In genomic region chr5:70415117-70415516, GRCh38 we compare ENCODE assay signal across 8 cellular contexts.
DNase-seq lines count a peak whose midpoint lies in the region; ATAC-seq and TF ChIP-seq lines count a peak whose summit lies in the region.
"Not testable (repeated sequence)": the region's sequence is repeated elsewhere in the genome, so short reads cannot be mapped to it uniquely, and the experiment has no call there.

TSS of gene GTF2H2C_2 (plus strand) at chr5:70415368.

- not testable (repeated sequence) for H3K79me2 ChIP-seq in GM23338 (replicated peaks; ENCODE audit: insufficient read depth)

- H3K9me3 Mint-ChIP-seq in GM23338; activated T-cell treated with anti-CD3 and anti-CD28 coated beads, Interleukin-2, amount 50 U/mL, for 4 hours: not testable (repeated sequence)

- not testable (repeated sequence) for H3K27ac ChIP-seq in GM23338 (ENCODE audit: low read depth)

- not testable (repeated sequence) for H3K4me1 ChIP-seq in GM23338 (ENCODE audit: insufficient read depth)

- H2AFZ ChIP-seq in GM23338 = not testable (repeated sequence)

- not testable (repeated sequence) for H3K27me3 ChIP-seq in GM23338 (ENCODE audit: insufficient read depth)

- H3K4me1 Mint-ChIP-seq in GM23338; activated T-cell treated with anti-CD3 and anti-CD28 coated beads, Interleukin-2, amount 50 U/mL, for 4 hours (ENCODE audit: low read depth): not testable (repeated sequence)

- not testable (repeated sequence) for H3K4me2 ChIP-seq in GM23338

- H3K27me3 Mint-ChIP-seq in GM23338 (ENCODE audit: insufficient read depth, low read depth, poor library complexity); activated T-cell treated with anti-CD3 and anti-CD28 coated beads, Interleukin-2, amount 50 U/mL, for 4 hours (ENCODE audit: low read depth): not testable (repeated sequence)

- H4K20me1 ChIP-seq in GM23338 (replicated peaks; ENCODE audit: insufficient read depth) = not testable (repeated sequence)

- H3K27ac Mint-ChIP-seq in GM23338 = not testable (repeated sequence)

- H3K9me2 ChIP-seq in GM23338 (ENCODE audit: insufficient read depth) = not testable (repeated sequence)

- H3K36me3 ChIP-seq in GM23338 (ENCODE audit: insufficient read depth) = not testable (repeated sequence)

- H3F3A ChIP-seq in GM23338 (replicated peaks; ENCODE audit: low read depth) = not testable (repeated sequence)

- intact Hi-C loops in left colon (cut with DNase I, micrococcal nuclease) = not testable (repeated sequence)

- DNase-seq in GM23338 (ENCODE audit: low spot score); activated T-cell treated with anti-CD3 and anti-CD28 coated beads, Interleukin-2, amount 50 U/mL, for 4 hours; left colon; stimulated activated naive CD8-positive, alpha-beta T cell treated with anti-CD3 and anti-CD28 coated beads, Interleukin-15, Interleukin-2, amounts not matched to agents 100 U/mL and 50 U/mL, for 24 hours: not testable (repeated sequence)

- H3K4me3 Mint-ChIP-seq in GM23338; activated T-cell treated with anti-CD3 and anti-CD28 coated beads, Interleukin-2, amount 50 U/mL, for 4 hours: not testable (repeated sequence)

- H3K4me3 ChIP-seq in GM23338 = not testable (repeated sequence)

- TF ChIP-seq CTCF in GM23338 (conservative IDR thresholded peaks at IDR 0.05; ENCODE audit: low read depth in 2 of 2) = not testable (repeated sequence)

- not testable (repeated sequence) for H3K36me3 Mint-ChIP-seq in GM23338 (ENCODE audit: low read depth); activated T-cell treated with anti-CD3 and anti-CD28 coated beads, Interleukin-2, amount 50 U/mL, for 4 hours (ENCODE audit: insufficient read depth)

- ATAC-seq in GM18517 (IDR thresholded peaks at IDR 0.05; ENCODE audit: unreplicated experiment) = peak; percentile 90
- ATAC-seq in GM19452 (IDR thresholded peaks at IDR 0.05; ENCODE audit: unreplicated experiment) = peak; percentile 98
- peak; percentile 99 for ATAC-seq in GM23338
- ATAC-seq in HG03039 (IDR thresholded peaks at IDR 0.05; ENCODE audit: unreplicated experiment) = peak; percentile 95
- peak; percentile 93 for ATAC-seq in HG03460 (IDR thresholded peaks at IDR 0.05; ENCODE audit: unreplicated experiment)
- ATAC-seq in activated T-cell treated with anti-CD3 and anti-CD28 coated beads, Interleukin-2, amount 50 U/mL, for 4 hours = peak; percentile 100
- ATAC-seq in left colon = peak; percentile 99
- peak; percentile 100 for ATAC-seq in stimulated activated naive CD8-positive, alpha-beta T cell treated with anti-CD3 and anti-CD28 coated beads, Interleukin-15, Interleukin-2, amounts not matched to agents 100 U/mL and 50 U/mL, for 24 hours
